ENCODE assay signal across 9 cellular contexts in genomic region chr13:48542581-48543341, GRCh38. TPM values are rescaled to one million over a fixed set of nuclear protein-coding genes. Genes with fewer than 3 reads are reported as not detected.
DNase-seq lines count a peak whose midpoint lies in the region; ATAC-seq and TF ChIP-seq lines count a peak whose summit lies in the region.
"Had no signal": no experiment of that assay in that cellular context is flagged by ENCODE, and none has a peak within 500 bp of the region (broad histone marks: within the 10 kb centered on the region; RNA-seq: fewer than 3 reads in every experiment).

No MANE protein-coding gene starts in this region.

- ATAC-seq in Right ventricle myocardium inferior (peak; percentile 91), GM21367 (IDR thresholded peaks at IDR 0.05; ENCODE audit: unreplicated experiment) (no peak)

- CTCF ChIA-PET in activated CD4-positive, alpha-beta T cell treated with anti-CD3 and anti-CD28 coated beads, Interleukin-2, amount 10 ng/mL, durations not matched to agents 7 days and 5 days (lab: Charles Lee) = interaction anchor here (0.8 to 1.4 kb wide), 6 partner anchors 9 to 505 kb away, joined by 3 to 6 read pairs (median 4); partner anchors contain the start of gene NUDT15

- peaks cover 17% of the 10 kb centered on the region for H3K9me3 Mint-ChIP-seq in activated CD4-positive, alpha-beta T cell treated with anti-CD3 and anti-CD28 coated beads, Interleukin-2, amount 10 ng/mL, durations not matched to agents 24 days and 14 days
- H3K9me3 Mint-ChIP-seq in activated CD4-positive, alpha-beta T cell treated with anti-CD3 and anti-CD28 coated beads, Interleukin-2, amount 10 ng/mL, durations not matched to agents 7 days and 5 days = peaks cover 21% of the 10 kb centered on the region

- WGBS in prostate gland = 6% methylated on average over 11 of the region's 11 CpGs

- H3K36me3 Mint-ChIP-seq in activated CD4-positive, alpha-beta T cell treated with anti-CD3 and anti-CD28 coated beads, Interleukin-2, amount 10 ng/mL, durations not matched to agents 24 days and 14 days (ENCODE audit: low read depth) = no peaks in the 10 kb centered on the region
- H3K36me3 Mint-ChIP-seq in activated CD4-positive, alpha-beta T cell treated with anti-CD3 and anti-CD28 coated beads, Interleukin-2, amount 10 ng/mL, durations not matched to agents 7 days and 5 days (ENCODE audit: low read depth) = peaks cover 15% of the 10 kb centered on the region

- H3K4me3 ChIP-seq in Peyer's patch (peak overlapping the region in 1 of 4 donors; percentile 1), prostate gland (no peak overlapping the region)

- H3K27ac Mint-ChIP-seq in activated CD4-positive, alpha-beta T cell treated with anti-CD3 and anti-CD28 coated beads, Interleukin-2, amount 10 ng/mL, durations not matched to agents 24 days and 14 days = no peak overlapping the region
- H3K27ac Mint-ChIP-seq in activated CD4-positive, alpha-beta T cell treated with anti-CD3 and anti-CD28 coated beads, Interleukin-2, amount 10 ng/mL, durations not matched to agents 7 days and 5 days = no peak overlapping the region

- H3K4me1 ChIP-seq in Peyer's patch = peaks cover 0 to 13% (median 0%) of the 10 kb centered on the region in 4 donors
- H3K4me1 ChIP-seq in prostate gland (replicated peaks) = no peaks in the 10 kb centered on the region

- TF ChIP-seq CTCF in Peyer's patch (IDR thresholded peaks at IDR 0.05) (no peak), prostate gland (IDR thresholded peaks at IDR 0.05) (no peak)

- peaks cover 43% of the 10 kb centered on the region for H3K27me3 Mint-ChIP-seq in activated CD4-positive, alpha-beta T cell treated with anti-CD3 and anti-CD28 coated beads, Interleukin-2, amount 10 ng/mL, durations not matched to agents 24 days and 14 days
- H3K27me3 Mint-ChIP-seq in activated CD4-positive, alpha-beta T cell treated with anti-CD3 and anti-CD28 coated beads, Interleukin-2, amount 10 ng/mL, durations not matched to agents 7 days and 5 days = peaks cover 15% of the 10 kb centered on the region

- peak; percentile 55 for DNase-seq in activated CD4-positive, alpha-beta T cell treated with anti-CD3 and anti-CD28 coated beads, Interleukin-2, amount 10 ng/mL, durations not matched to agents 24 days and 14 days
- no peak for DNase-seq in activated CD4-positive, alpha-beta T cell treated with anti-CD3 and anti-CD28 coated beads, Interleukin-2, amount 10 ng/mL, durations not matched to agents 7 days and 5 days
- peak in 2 of 3 donors; percentile 57 to 60 for DNase-seq in Peyer's patch
- peak; percentile 77 for DNase-seq in Right ventricle myocardium inferior (ENCODE audit: missing footprints)
- peak; percentile 42 for DNase-seq in prostate gland (ENCODE audit: low spot score)
- no peak for DNase-seq in stimulated activated naive CD4-positive, alpha-beta T cell treated with Interleukin-2 at 50 U/mL for 16 hours (lab: John Stamatoyannopoulos, UW)
- DNase-seq in activated CD8-positive, alpha-beta memory T cell treated with anti-CD3 and anti-CD28 coated beads, Interleukin-2, amount 50 U/mL, for 4 hours = no peak

- POLR2A ChIA-PET in activated CD4-positive, alpha-beta T cell treated with anti-CD3 and anti-CD28 coated beads, Interleukin-2, amount 10 ng/mL, durations not matched to agents 7 days and 5 days (lab: Charles Lee) = no interaction called here

- TF ChIP-seq POLR2A in Peyer's patch (IDR thresholded peaks at IDR 0.05) (no peak), prostate gland (IDR thresholded peaks at IDR 0.05) (no peak)

- H3K36me3 ChIP-seq in Peyer's patch (no peaks in the 10 kb centered on the region), prostate gland (no peaks in the 10 kb centered on the region)

- no peaks in the 10 kb centered on the region for H3K27me3 ChIP-seq in Peyer's patch
- H3K27me3 ChIP-seq in prostate gland (replicated peaks; ENCODE audit: insufficient read depth) = no peaks in the 10 kb centered on the region

- intact Hi-C loops in activated CD4-positive, alpha-beta T cell treated with anti-CD3 and anti-CD28 coated beads, Interleukin-2, amount 10 ng/mL, durations not matched to agents 24 days and 14 days (cut with micrococcal nuclease) = no loop called here
- intact Hi-C loops in Right ventricle myocardium inferior (cut with DNase I) = loop anchor here (1.0 kb wide), 1 partner anchor 10 kb away; no protein-coding TSS in a partner anchor
- intact Hi-C loops in prostate gland (cut with DNase I) = no loop called here

- H3K9me3 ChIP-seq in Peyer's patch (no peaks in the 10 kb centered on the region), prostate gland (no peaks in the 10 kb centered on the region)

- peak overlapping the region in 2 of 4 donors; percentile 32 to 59 for H3K27ac ChIP-seq in Peyer's patch
- peak overlapping the region; percentile 14 to 60 for H3K27ac ChIP-seq in prostate gland
- H3K27ac ChIP-seq: C4-2B had no signal

- H3K4me3 Mint-ChIP-seq in activated CD4-positive, alpha-beta T cell treated with anti-CD3 and anti-CD28 coated beads, Interleukin-2, amount 10 ng/mL, durations not matched to agents 24 days and 14 days = no peak overlapping the region
- no peak overlapping the region for H3K4me3 Mint-ChIP-seq in activated CD4-positive, alpha-beta T cell treated with anti-CD3 and anti-CD28 coated beads, Interleukin-2, amount 10 ng/mL, durations not matched to agents 7 days and 5 days

- H3K4me1 Mint-ChIP-seq in activated CD4-positive, alpha-beta T cell treated with anti-CD3 and anti-CD28 coated beads, Interleukin-2, amount 10 ng/mL, durations not matched to agents 24 days and 14 days = no peaks in the 10 kb centered on the region
- peaks cover 4% of the 10 kb centered on the region for H3K4me1 Mint-ChIP-seq in activated CD4-positive, alpha-beta T cell treated with anti-CD3 and anti-CD28 coated beads, Interleukin-2, amount 10 ng/mL, durations not matched to agents 7 days and 5 days

RNA-seq across cellular contexts. Expression of gene RCBTB2, which starts 9.9 kb away (rescaled TPM):
- total RNA-seq in activated CD4-positive, alpha-beta T cell treated with anti-CD3 and anti-CD28 coated beads, Interleukin-2, amount 10 ng/mL, durations not matched to agents 24 days and 14 days = 1.6 and 1.7 TPM in 2 replicates
- 10 to 100 TPM; 22.5 to 24.5 TPM for total RNA-seq in activated CD4-positive, alpha-beta T cell treated with anti-CD3 and anti-CD28 coated beads, Interleukin-2, amount 10 ng/mL, durations not matched to agents 7 days and 5 days
- total RNA-seq in Peyer's patch = 1 to 10 TPM; 3.2 to 6.3 (median 5.2) TPM
- 16.4 TPM for total RNA-seq in Right ventricle myocardium inferior
- total RNA-seq in prostate gland = 10 to 100 TPM; 11.6 to 26.2 TPM

Comparison
In these comparisons a context has a peak if more than half of its experiments do, and no peak if none do; other contexts are left out.
1. DNase-seq: peak in activated CD4-positive, alpha-beta T cell treated with anti-CD3 and anti-CD28 coated beads, Interleukin-2, amount 10 ng/mL, durations not matched to agents 24 days and 14 days (single experiment), Peyer's patch (2 of 3), Right ventricle myocardium inferior (single experiment) and prostate gland (single experiment); none in activated CD4-positive, alpha-beta T cell treated with anti-CD3 and anti-CD28 coated beads, Interleukin-2, amount 10 ng/mL, durations not matched to agents 7 days and 5 days (single experiment), stimulated activated naive CD4-positive, alpha-beta T cell treated with Interleukin-2 at 50 U/mL for 16 hours (single experiment) and activated CD8-positive, alpha-beta memory T cell treated with anti-CD3 and anti-CD28 coated beads, Interleukin-2, amount 50 U/mL, for 4 hours (single experiment).